In the genomic region with DNA sequence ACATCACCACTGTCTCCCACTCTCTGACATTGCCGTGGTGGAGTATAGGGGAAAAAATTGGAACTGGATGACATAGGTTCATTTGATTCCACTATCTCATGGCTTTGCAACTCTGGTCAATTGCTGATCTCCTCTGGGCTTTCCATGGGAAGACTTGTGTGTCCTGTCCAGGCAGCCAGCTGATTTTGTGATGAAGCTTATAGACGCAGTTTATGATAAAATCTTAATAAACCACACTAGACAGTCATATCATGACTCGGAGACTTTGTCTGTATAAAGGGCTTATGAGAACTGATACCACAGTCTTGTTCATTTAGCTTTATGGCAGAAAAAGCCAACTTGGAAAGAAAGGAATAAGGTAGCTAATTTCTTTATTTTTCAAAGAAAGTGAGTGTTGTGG, we compare ENCODE assay signal across 23 cellular contexts.
DNase-seq lines count a peak whose midpoint lies in the region; ATAC-seq, FAIRE-seq and TF ChIP-seq lines count a peak whose summit lies in the region.
"Had no signal": no experiment of that assay in that cellular context is flagged by ENCODE, and none has a peak within 500 bp of the region (broad histone marks: within the 10 kb centered on the region; RNA-seq: fewer than 3 reads in every experiment).

No MANE protein-coding gene starts in this region.

- peaks cover 0 to 14% of the 10 kb centered on the region in 2 donors for H3K4me1 Mint-ChIP-seq in natural killer cell treated with Interleukin-12 subunit alpha and Interleukin-12 subunit beta and Interleukin-15 and Interleukin-18, amount 100 ng/mL, for 72 hours (ENCODE audit: low read depth in 2 of 2)

- H3K9me3 ChIP-seq in DND-41 (ENCODE audit: insufficient read depth, low read length, severe bottlenecking) (no peaks in the 10 kb centered on the region), mammary epithelial cell (replicated peaks; ENCODE audit: insufficient read depth, low read length) (no peaks in the 10 kb centered on the region)
- H3K9me3 ChIP-seq: BLaER1, body of pancreas, neutrophil, SK-N-SH had no signal

- dilution Hi-C loops in mammary epithelial cell (cut with HindIII; ENCODE audit: low sequenced_read_pairs), result loop anchor here (5.0 kb wide), 2 partner anchors 55 to 125 kb away; no protein-coding TSS in a partner anchor

- H3K4me3 ChIP-seq in DND-41 (ENCODE audit: low read depth in 1 of 2, low read length in 2 of 2) (no peak overlapping the region), mammary epithelial cell (replicated peaks in 1 of 3; ENCODE audit: insufficient read depth in 1 of 3, low read depth in 2 of 3, low read length in 3 of 3) (no peak overlapping the region)
- H3K4me3 ChIP-seq: BLaER1, body of pancreas had no signal

- no peak overlapping the region for H3K9ac ChIP-seq in DND-41 (ENCODE audit: low read depth, low read length)
- H3K9ac ChIP-seq in mammary epithelial cell (ENCODE audit: insufficient read depth, low read length), result peak overlapping the region; percentile 55
- H3K9ac ChIP-seq: BLaER1, SK-N-SH had no signal

- H3K36me3 ChIP-seq in DND-41 (ENCODE audit: insufficient read depth, low read length), result no peaks in the 10 kb centered on the region
- H3K36me3 ChIP-seq in mammary epithelial cell (ENCODE audit: insufficient read depth, low read length), result no peaks in the 10 kb centered on the region
- H3K36me3 ChIP-seq: BLaER1, neutrophil had no signal

- no peaks in the 10 kb centered on the region for H3K9me3 Mint-ChIP-seq in natural killer cell treated with Interleukin-12 subunit alpha and Interleukin-12 subunit beta and Interleukin-15 and Interleukin-18, amount 100 ng/mL, for 72 hours

- no peak overlapping the region for H3K4me2 ChIP-seq in DND-41 (ENCODE audit: insufficient read depth, low read length)
- H3K4me2 ChIP-seq in mammary epithelial cell (ENCODE audit: insufficient read depth, low read depth, low read length), result no peak overlapping the region
- H3K4me2 ChIP-seq: BLaER1, SK-N-SH had no signal

- no peaks in the 10 kb centered on the region for H3K79me2 ChIP-seq in DND-41 (ENCODE audit: insufficient read depth, low read length)
- peaks cover 12% of the 10 kb centered on the region for H3K79me2 ChIP-seq in mammary epithelial cell (ENCODE audit: insufficient read depth, low read length)

- ATAC-seq in DND-41 (ENCODE audit: insufficient read depth, low read depth) (no peak), HG03025 (IDR thresholded peaks at IDR 0.05; ENCODE audit: low FRiP score, unreplicated experiment) (no peak)
- peak in 1 of 2 donors; percentile 55 for ATAC-seq in natural killer cell treated with Interleukin-12 subunit alpha and Interleukin-12 subunit beta and Interleukin-15 and Interleukin-18, amount 100 ng/mL, for 72 hours
- ATAC-seq: body of pancreas had no signal

- in situ Hi-C loops in mammary epithelial cell (cut with MboI; ENCODE audit: low sequenced_read_pairs in 2 of 2), result loop anchor here in 1 of 2 donors (5.0 to 10.0 kb wide), 2 partner anchors 62 to 115 kb away; no protein-coding TSS in a partner anchor

- 0 out of 2 replicates have a peak, but pooled peaks cover 2% of the 10 kb centered on the region for H3K4me1 ChIP-seq in DND-41 (ENCODE audit: insufficient read depth, low read length)
- peaks cover 70% of the 10 kb centered on the region for H3K4me1 ChIP-seq in mammary epithelial cell (ENCODE audit: insufficient read depth, low read length)
- H3K4me1 ChIP-seq: BLaER1 had no signal

- H4K20me1 ChIP-seq in DND-41 (ENCODE audit: insufficient read depth, low read length), result no peaks in the 10 kb centered on the region
- H4K20me1 ChIP-seq in mammary epithelial cell (ENCODE audit: insufficient read depth, low read length), result no peaks in the 10 kb centered on the region
- H4K20me1 ChIP-seq: BLaER1 had no signal

- WGBS in mammary epithelial cell (ENCODE audit: low coverage, missing lambda C conversion rate), result 67% methylated on average over 3 of the region's 3 CpGs

- TF ChIP-seq CTCF in DND-41 (IDR thresholded peaks at IDR 0.05; ENCODE audit: borderline replicate concordance, extremely low read depth, low read length, poor library complexity, severe bottlenecking) (no peak), mammary epithelial cell (conservative IDR thresholded peaks at IDR 0.05 in 1 of 2, IDR thresholded peaks at IDR 0.05 in 1 of 2; ENCODE audit: extremely low read depth in 1 of 2, insufficient read depth in 1 of 2, low read depth in 1 of 2, low read length in 2 of 2) (no peak)

- intact Hi-C loops in mammary epithelial cell (cut with micrococcal nuclease), result loop anchor here (5.0 kb wide), 1 partner anchor 120 kb away; no protein-coding TSS in a partner anchor

- H3K27ac ChIP-seq in DND-41 (ENCODE audit: low read length) (peak overlapping the region; percentile 6; the same call in 1 of the 2 replicates), mammary epithelial cell (ENCODE audit: insufficient read depth, low read depth, low read length) (peak overlapping the region; percentile 100)
- H3K27ac ChIP-seq: BLaER1, HL-60, neutrophil had no signal

- CTCF ChIA-PET in mammary epithelial cell (lab: Charles Lee; ENCODE audit: low non-redundant PET), result no interaction called here

- no peak for FAIRE-seq in urothelium cell line (lab: Jason Lieb, UNC)
- FAIRE-seq: small intestine had no signal

- H3K36me3 Mint-ChIP-seq in natural killer cell treated with Interleukin-12 subunit alpha and Interleukin-12 subunit beta and Interleukin-15 and Interleukin-18, amount 100 ng/mL, for 72 hours, result no peaks in the 10 kb centered on the region

- DNase-seq in DND-41 (no peak), HT1080 (ENCODE audit: low read depth) (peak; percentile 43), mammary epithelial cell (peak; percentile 88), iPS-NIHi7 (ENCODE audit: extremely low spot score) (no peak), urothelium cell line (ENCODE audit: low spot score) (no peak)
- no peak for DNase-seq in natural killer cell treated with Interleukin-12 subunit alpha and Interleukin-12 subunit beta and Interleukin-15 and Interleukin-18, amount 100 ng/mL, for 72 hours (ENCODE audit: low spot score)
- DNase-seq: activated CD4-positive, alpha-beta T cell treated with anti-CD3 and anti-CD28 coated beads, Interleukin-2, amount 50 U/mL, for 1 hour; activated gamma-delta T cell treated with Interleukin-2 at 50 U/mL for 16 hours; body of pancreas; DMS79 treated with DMSO at 0.1 percent for 48 hours; effector CD4-positive, alpha-beta T cell; H7; kidney glomerular epithelial cell; NCI-H1092 treated with DMSO at 0.1 percent for 48 hours; NCI-H187 treated with DMSO at 0.1 percent for 48 hours; SK-N-SH; small intestine; stimulated activated CD4-positive, alpha-beta T cell treated with anti-CD3 and anti-CD28 coated beads, Interleukin-2, amount 100 ng/mL, for 24 hours; substantia nigra had no signal

- no TSS peak for BruUV-seq in mammary epithelial cell (replicated peaks; lab: Mats Ljungman, UMichigan)

- no peak overlapping the region for H3K27ac Mint-ChIP-seq in natural killer cell treated with Interleukin-12 subunit alpha and Interleukin-12 subunit beta and Interleukin-15 and Interleukin-18, amount 100 ng/mL, for 72 hours

- H3K27me3 ChIP-seq in DND-41 (ENCODE audit: insufficient read depth, low read length, poor library complexity) (no peaks in the 10 kb centered on the region), mammary epithelial cell (ENCODE audit: insufficient read depth, low read length) (no peaks in the 10 kb centered on the region)
- H3K27me3 ChIP-seq: BLaER1, body of pancreas had no signal

- H3K27me3 Mint-ChIP-seq in natural killer cell treated with Interleukin-12 subunit alpha and Interleukin-12 subunit beta and Interleukin-15 and Interleukin-18, amount 100 ng/mL, for 72 hours, result peaks cover 25 to 40% of the 10 kb centered on the region in 2 donors

- H2AFZ ChIP-seq in DND-41 (ENCODE audit: low read depth, low read length) (no peak overlapping the region), mammary epithelial cell (ENCODE audit: low read depth, low read length) (no peak overlapping the region)

- peak overlapping the region; percentile 50 for H3K4me3 Mint-ChIP-seq in natural killer cell treated with Interleukin-12 subunit alpha and Interleukin-12 subunit beta and Interleukin-15 and Interleukin-18, amount 100 ng/mL, for 72 hours

Comparison
In these comparisons a context has a peak if more than half of its experiments do, and no peak if none do; other contexts are left out.
1. DNase-seq: peak in HT1080 (single experiment) and mammary epithelial cell (single experiment); none in DND-41 (single experiment), natural killer cell treated with Interleukin-12 subunit alpha and Interleukin-12 subunit beta and Interleukin-15 and Interleukin-18, amount 100 ng/mL, for 72 hours (single experiment), iPS-NIHi7 (single experiment) and urothelium cell line (single experiment).